8 cellular contexts compared by ENCODE assay signal in genomic region chr7:135160858-135161653, GRCh38. TPM values are rescaled to one million over a fixed set of nuclear protein-coding genes. Genes with fewer than 3 reads are reported as not detected.
DNase-seq lines count a peak whose midpoint lies in the region; ATAC-seq, FAIRE-seq and TF ChIP-seq lines count a peak whose summit lies in the region.

No MANE protein-coding gene starts in this region.

- no peaks in the 10 kb centered on the region for H3F3A ChIP-seq in PC-3 (ENCODE audit: low read length, unreplicated experiment)

- TF ChIP-seq CTCF in astrocyte (IDR thresholded peaks at IDR 0.05; ENCODE audit: insufficient read depth, low read depth, low read length) (no peak), PC-3 (conservative IDR thresholded peaks at IDR 0.05; ENCODE audit: low read depth, low read length) (no peak), D721Med (IDR thresholded peaks at IDR 0.05; ENCODE audit: insufficient read depth, missing control alignments) (no peak)

- no peaks in the 10 kb centered on the region for H4K20me1 ChIP-seq in astrocyte (ENCODE audit: insufficient read depth, low read length)
- no peaks in the 10 kb centered on the region for H4K20me1 ChIP-seq in PC-3 (ENCODE audit: low read length)

- no peak for ATAC-seq in CD4-positive, CD25-positive, alpha-beta regulatory T cell (ENCODE audit: low read depth in 2 of 2)
- ATAC-seq in PC-3 (no peak), GM18498 (IDR thresholded peaks at IDR 0.05; ENCODE audit: unreplicated experiment) (no peak)

- POLR2A ChIA-PET in PC-3 (lab: Charles Lee; ENCODE audit: unreplicated experiment) = no interaction called here

- peaks cover 4 to 11% of the 10 kb centered on the region in 2 experiments for H3K9me3 ChIP-seq in CD4-positive, CD25-positive, alpha-beta regulatory T cell (ENCODE audit: control insufficient read depth in 2 of 2, low read length in 2 of 2)
- H3K9me3 ChIP-seq in HUES6 (ENCODE audit: control insufficient read depth, insufficient read depth, low read depth, low read length) (peaks cover 50% of the 10 kb centered on the region), astrocyte (ENCODE audit: insufficient read depth, low read depth, low read length) (no peaks in the 10 kb centered on the region), mucosa of rectum (ENCODE audit: control insufficient read depth in 2 of 2, low read length in 2 of 2) (no peaks in the 10 kb centered on the region), PC-3 (ENCODE audit: low read length) (peaks cover 3% of the 10 kb centered on the region; the same call in 1 of the 2 replicates)

- H3K4me3 Mint-ChIP-seq in CD4-positive, CD25-positive, alpha-beta regulatory T cell = peak overlapping the region in 3 of 4 donors; percentile 3 to 13 (median 6)
- peak overlapping the region; percentile 40 for H3K4me3 Mint-ChIP-seq in astrocyte (ENCODE audit: unreplicated experiment)

- CTCF ChIA-PET in PC-3 (lab: Charles Lee) = no interaction called here

- H3K4me2 ChIP-seq in astrocyte (ENCODE audit: low read length) = peak overlapping the region; percentile 35
- no peak overlapping the region for H3K4me2 ChIP-seq in PC-3 (ENCODE audit: low read length)

- H3K4me1 Mint-ChIP-seq in CD4-positive, CD25-positive, alpha-beta regulatory T cell = peaks cover 35 to 67% (median 51%) of the 10 kb centered on the region in 4 donors
- peaks cover 21% of the 10 kb centered on the region for H3K4me1 Mint-ChIP-seq in astrocyte (ENCODE audit: low read depth, unreplicated experiment)

- no peaks in the 10 kb centered on the region for H3K27me3 Mint-ChIP-seq in CD4-positive, CD25-positive, alpha-beta regulatory T cell
- no peaks in the 10 kb centered on the region for H3K27me3 Mint-ChIP-seq in astrocyte (ENCODE audit: low read depth, unreplicated experiment)

- H3K79me2 ChIP-seq in astrocyte (ENCODE audit: insufficient read depth, low read length) (no peaks in the 10 kb centered on the region), PC-3 (ENCODE audit: low read length) (no peaks in the 10 kb centered on the region)

- H3K36me3 ChIP-seq in CD4-positive, CD25-positive, alpha-beta regulatory T cell (ENCODE audit: control insufficient read depth, insufficient read depth, low read length) = peaks cover 29% of the 10 kb centered on the region
- peaks cover 54% of the 10 kb centered on the region for H3K36me3 ChIP-seq in HUES6 (ENCODE audit: control insufficient read depth, insufficient read depth, low read length)
- peaks cover 4% of the 10 kb centered on the region for H3K36me3 ChIP-seq in astrocyte (ENCODE audit: insufficient read depth, low read length)
- peaks cover 11 to 26% of the 10 kb centered on the region in 2 donors for H3K36me3 ChIP-seq in mucosa of rectum (ENCODE audit: control insufficient read depth in 2 of 2, insufficient read depth in 2 of 2, low read length in 2 of 2)
- peaks cover 13% of the 10 kb centered on the region for H3K36me3 ChIP-seq in PC-3 (ENCODE audit: low read depth, low read length)

- H3K27ac Mint-ChIP-seq in CD4-positive, CD25-positive, alpha-beta regulatory T cell = peak overlapping the region; percentile 21 to 94 (median 85)
- peak overlapping the region; percentile 73 for H3K27ac Mint-ChIP-seq in astrocyte (ENCODE audit: unreplicated experiment)

- BruUV-seq in PC-3 (replicated peaks; lab: Mats Ljungman, UMichigan) = no TSS peak

- H3K27ac ChIP-seq in CD4-positive, CD25-positive, alpha-beta regulatory T cell (ENCODE audit: insufficient read depth, low read length, poor library complexity, severe bottlenecking) = no peak overlapping the region
- H3K27ac ChIP-seq in HUES6 (ENCODE audit: low read depth, low read length) (peak overlapping the region; percentile 14; the same call in 1 of the 2 replicates), astrocyte (ENCODE audit: low read depth, low read length) (no peak overlapping the region), mucosa of rectum (ENCODE audit: low read depth in 2 of 2, low read length in 2 of 2) (peak overlapping the region; percentile 39 to 61), PC-3 (ENCODE audit: low read length) (no peak overlapping the region)

- H3K9ac ChIP-seq in HUES6 (ENCODE audit: low read length) (no peak overlapping the region), astrocyte (ENCODE audit: low read length) (no peak overlapping the region), mucosa of rectum (ENCODE audit: low read depth in 1 of 2, low read length in 2 of 2) (no peak overlapping the region), PC-3 (ENCODE audit: low read length) (no peak overlapping the region)

- DNase-seq in CD4-positive, CD25-positive, alpha-beta regulatory T cell = no peak
- no peak for DNase-seq in astrocyte (ENCODE audit: low read depth)
- no peak for DNase-seq in PC-3
- DNase-seq in D721Med (ENCODE audit: insufficient read length, low spot score) = no peak
- no peak for DNase-seq in NCI-H2081 treated with DMSO at 0.1 percent for 48 hours (lab: John Stamatoyannopoulos, UW)

- H3K27me3 ChIP-seq in CD4-positive, CD25-positive, alpha-beta regulatory T cell (ENCODE audit: control insufficient read depth, insufficient read depth, low read length) = no peaks in the 10 kb centered on the region
- H3K27me3 ChIP-seq in HUES6 (ENCODE audit: control insufficient read depth, insufficient read depth, low read length) (no peaks in the 10 kb centered on the region), astrocyte (ENCODE audit: insufficient read depth, low read length) (no peaks in the 10 kb centered on the region), mucosa of rectum (ENCODE audit: control insufficient read depth in 2 of 2, insufficient read depth in 2 of 2, low read length in 2 of 2) (no peaks in the 10 kb centered on the region), PC-3 (ENCODE audit: low read length) (no peaks in the 10 kb centered on the region)

- no peak overlapping the region for H3K4me3 ChIP-seq in CD4-positive, CD25-positive, alpha-beta regulatory T cell (ENCODE audit: low read depth, low read length)
- H3K4me3 ChIP-seq in HUES6 (ENCODE audit: low read depth, low read length) (no peak overlapping the region), astrocyte (ENCODE audit: insufficient read depth, low read depth, low read length) (no peak overlapping the region), mucosa of rectum (ENCODE audit: low read length in 2 of 2) (no peak overlapping the region), PC-3 (ENCODE audit: low read length) (no peak overlapping the region)

- FAIRE-seq in astrocyte (lab: Jason Lieb, UNC) (no peak), D721Med (lab: Jason Lieb, UNC) (no peak)

- intact Hi-C loops in PC-3 (cut with micrococcal nuclease) = no loop called here

- H3K36me3 Mint-ChIP-seq in CD4-positive, CD25-positive, alpha-beta regulatory T cell = peaks cover 68% of the 10 kb centered on the region
- H3K36me3 Mint-ChIP-seq in astrocyte (ENCODE audit: low read depth, unreplicated experiment) = peaks cover 36% of the 10 kb centered on the region

- H3K9me3 Mint-ChIP-seq in CD4-positive, CD25-positive, alpha-beta regulatory T cell = peaks cover 0 to 18% (median 7%) of the 10 kb centered on the region in 7 donors
- H3K9me3 Mint-ChIP-seq in astrocyte (ENCODE audit: unreplicated experiment) = peaks cover 13% of the 10 kb centered on the region

- H2AFZ ChIP-seq in astrocyte (ENCODE audit: low read depth, low read length) = no peak overlapping the region
- H2AFZ ChIP-seq in PC-3 (ENCODE audit: low read length) = no peak overlapping the region

- peaks cover 21% of the 10 kb centered on the region for H3K4me1 ChIP-seq in CD4-positive, CD25-positive, alpha-beta regulatory T cell (ENCODE audit: control insufficient read depth, insufficient read depth, low read length, poor library complexity, severe bottlenecking)
- H3K4me1 ChIP-seq in HUES6 (ENCODE audit: control insufficient read depth, insufficient read depth, low read length) = peaks cover 18% of the 10 kb centered on the region
- H3K4me1 ChIP-seq in astrocyte (ENCODE audit: insufficient read depth, low read length) = peaks cover 6% of the 10 kb centered on the region
- H3K4me1 ChIP-seq in mucosa of rectum (ENCODE audit: control insufficient read depth in 2 of 2, insufficient read depth in 2 of 2, low read length in 2 of 2) = peaks cover 12 to 14% of the 10 kb centered on the region in 2 donors
- no peaks in the 10 kb centered on the region for H3K4me1 ChIP-seq in PC-3 (ENCODE audit: insufficient read depth, low read length)

- H3K9me2 ChIP-seq in PC-3 (replicated peaks; ENCODE audit: low read length) = no peaks in the 10 kb centered on the region

RNA-seq across cellular contexts. Expression of gene CYREN, which starts 9.5 kb away (rescaled TPM):
- total RNA-seq in CD4-positive, CD25-positive, alpha-beta regulatory T cell = 20.1 TPM
- 10 to 100 TPM; 25.3 to 39.8 (median 33.2) TPM for polyA plus RNA-seq in CD4-positive, CD25-positive, alpha-beta regulatory T cell
- total RNA-seq in astrocyte = 31.0 and 33.7 TPM in 2 replicates
- total RNA-seq in PC-3 (2014; rRNA removed) = 48.2 and 66.8 TPM in 2 replicates

RNA-seq across cellular contexts. Expression of gene TMEM140, which starts 13.2 kb away (rescaled TPM):
- total RNA-seq in CD4-positive, CD25-positive, alpha-beta regulatory T cell = 44.7 TPM
- polyA plus RNA-seq in CD4-positive, CD25-positive, alpha-beta regulatory T cell = 10 to 100 TPM; 18.9 to 39.3 (median 30.3) TPM
- total RNA-seq in astrocyte (0.27 and 0.62 TPM in 2 replicates), PC-3 (2014; rRNA removed) (0.52 TPM in 1 of 2 replicates, not detected in the other)

RNA-seq across cellular contexts. Expression of gene WDR91, which starts 50.3 kb away (rescaled TPM):
- 34.9 TPM for total RNA-seq in CD4-positive, CD25-positive, alpha-beta regulatory T cell
- 1 to 10 TPM; 3.4 to 4.7 (median 4.2) TPM for polyA plus RNA-seq in CD4-positive, CD25-positive, alpha-beta regulatory T cell
- 5.5 and 6.6 TPM in 2 replicates for total RNA-seq in astrocyte
- 12.3 and 23.0 TPM in 2 replicates for total RNA-seq in PC-3 (2014; rRNA removed)

Comparison
In these comparisons a context has a peak if more than half of its experiments do, and no peak if none do; other contexts are left out.
1. H3K27ac ChIP-seq: peak in HUES6 (single experiment) and mucosa of rectum (2 of 2); none in CD4-positive, CD25-positive, alpha-beta regulatory T cell (single experiment), astrocyte (single experiment) and PC-3 (single experiment).
2. RNA of gene TMEM140, which starts 13.2 kb away (total RNA-seq): 44.7 TPM in CD4-positive, CD25-positive, alpha-beta regulatory T cell (single experiment); 0.27 to 0.62 TPM in astrocyte and 0.52 TPM in PC-3; every median in the first group is over 10 times any median in the second.